11 cellular contexts compared by ENCODE assay signal in genomic region chr1:85330206-85330605, GRCh38. TPM values are rescaled to one million over a fixed set of nuclear protein-coding genes. Genes with fewer than 3 reads are reported as not detected.
DNase-seq lines count a peak whose midpoint lies in the region; ATAC-seq, FAIRE-seq and TF ChIP-seq lines count a peak whose summit lies in the region.
"Had no signal": no experiment of that assay in that cellular context is flagged by ENCODE, and none has a peak within 500 bp of the region (broad histone marks: within the 10 kb centered on the region; RNA-seq: fewer than 3 reads in every experiment).

No MANE protein-coding gene starts in this region.

- peaks cover 1 to 11% of the 10 kb centered on the region in 2 donors for H3K9me3 Mint-ChIP-seq in effector memory CD8-positive, alpha-beta T cell

- in situ Hi-C loops in GM23248 (cut with MboI), result no loop called here

- peaks cover 91% of the 10 kb centered on the region for H3F3A ChIP-seq in GM23248 (ENCODE audit: insufficient read depth)
- H3F3A ChIP-seq in smooth muscle cell (ENCODE audit: low read depth), result peaks cover 16% of the 10 kb centered on the region

- peaks cover 14% of the 10 kb centered on the region; the same call in 1 of the 2 replicates for H3K36me3 ChIP-seq in GM23248 (ENCODE audit: low read depth)
- H3K36me3 ChIP-seq in ascending aorta, result no peaks in the 10 kb centered on the region
- no peaks in the 10 kb centered on the region for H3K36me3 ChIP-seq in right atrium auricular region
- H3K36me3 ChIP-seq in smooth muscle cell (ENCODE audit: low read depth), result no peaks in the 10 kb centered on the region
- H3K36me3 ChIP-seq in small intestine (ENCODE audit: control insufficient read depth in 2 of 2, insufficient read depth in 2 of 2, low read length in 2 of 2), result no peaks in the 10 kb centered on the region

- no peak overlapping the region for H3K4me3 Mint-ChIP-seq in effector memory CD8-positive, alpha-beta T cell
- H3K4me3 Mint-ChIP-seq: activated naive CD4-positive, alpha-beta T cell treated with anti-CD3 and anti-CD28 coated beads, Interleukin-2, amount 50 U/mL, for 24 hours had no signal

- H4K20me1 ChIP-seq in GM23248 (ENCODE audit: insufficient read depth), result no peaks in the 10 kb centered on the region
- H4K20me1 ChIP-seq in smooth muscle cell (ENCODE audit: low read depth), result no peaks in the 10 kb centered on the region

- peaks cover 23 to 32% of the 10 kb centered on the region in 2 donors for H3K27me3 Mint-ChIP-seq in effector memory CD8-positive, alpha-beta T cell

- TF ChIP-seq CTCF in ascending aorta (IDR thresholded peaks at IDR 0.05), result no peak
- no peak for TF ChIP-seq CTCF in right atrium auricular region (IDR thresholded peaks at IDR 0.05)
- TF ChIP-seq CTCF in smooth muscle cell (IDR thresholded peaks at IDR 0.05; ENCODE audit: borderline replicate concordance, insufficient read depth, poor library complexity, severe bottlenecking), result no peak

- H3K9ac ChIP-seq in GM23248 (peak overlapping the region; percentile 83), smooth muscle cell (ENCODE audit: low read depth) (peak overlapping the region; percentile 70)

- WGBS in GM23248 (ENCODE audit: low coverage in 1 of 2, low lambda C conversion rate in 2 of 2, missing lambda C conversion rate in 2 of 2), 2 experiments, result 0 to 3% methylated on average over 3 of the region's 3 CpGs
- 38% methylated on average over 3 of the region's 3 CpGs for WGBS in smooth muscle cell (ENCODE audit: low lambda C conversion rate)
- 50 to 84% (median 62%) methylated on average over 3 of the region's 3 CpGs for WGBS in small intestine, 3 donors

- H3K9me2 ChIP-seq in GM23248 (ENCODE audit: insufficient read depth), result no peaks in the 10 kb centered on the region

- H3K36me3 Mint-ChIP-seq in effector memory CD8-positive, alpha-beta T cell (ENCODE audit: insufficient read depth), result no peaks in the 10 kb centered on the region

- peaks cover 1 to 6% of the 10 kb centered on the region in 2 donors for H3K4me1 Mint-ChIP-seq in effector memory CD8-positive, alpha-beta T cell (ENCODE audit: low read depth in 2 of 2)

- H3K27ac Mint-ChIP-seq in effector memory CD8-positive, alpha-beta T cell, result no peak overlapping the region
- H3K27ac Mint-ChIP-seq: activated naive CD4-positive, alpha-beta T cell treated with anti-CD3 and anti-CD28 coated beads, Interleukin-2, amount 50 U/mL, for 24 hours had no signal

- H2AFZ ChIP-seq in GM23248 (no peak overlapping the region), smooth muscle cell (ENCODE audit: low read depth) (no peak overlapping the region)

- H3K4me1 ChIP-seq in GM23248 (ENCODE audit: insufficient read depth) (peaks cover 85% of the 10 kb centered on the region), ascending aorta (peaks cover 11 to 33% of the 10 kb centered on the region in 2 donors), right atrium auricular region (peaks cover 0 to 37% of the 10 kb centered on the region in 2 donors), smooth muscle cell (ENCODE audit: low read depth) (peaks cover 16% of the 10 kb centered on the region), small intestine (ENCODE audit: control insufficient read depth in 2 of 2, insufficient read depth in 1 of 2, low read depth in 1 of 2, low read length in 1 of 2) (peaks cover 0 to 2% of the 10 kb centered on the region in 2 donors)

- FAIRE-seq in small intestine (lab: Jason Lieb, UNC), result no peak

- DNase-seq in GM23248 (peak; percentile 78), ascending aorta (ENCODE audit: low spot score in 2 of 2) (peak in 1 of 2 donors; percentile 70), right atrium auricular region (ENCODE audit: low spot score) (no peak), smooth muscle cell (lab: John Stamatoyannopoulos, UW; ENCODE audit: unreplicated experiment) (no peak), small intestine (no peak)
- DNase-seq in effector memory CD8-positive, alpha-beta T cell, result no peak
- DNase-seq: NCI-H1105 treated with DMSO at 0.1 percent for 48 hours; stimulated activated CD4-positive, alpha-beta T cell treated with anti-CD3 and anti-CD28 coated beads, Interleukin-1b, Interleukin-23, amount 100 ng/mL, for 48 hours had no signal

- peak overlapping the region; percentile 80 for H3K4me2 ChIP-seq in GM23248 (ENCODE audit: unreplicated experiment)
- peak overlapping the region; percentile 56 for H3K4me2 ChIP-seq in smooth muscle cell

- no peaks in the 10 kb centered on the region for H3K27me3 ChIP-seq in GM23248 (replicated peaks; ENCODE audit: insufficient read depth)
- H3K27me3 ChIP-seq in ascending aorta, result no peaks in the 10 kb centered on the region
- no peaks in the 10 kb centered on the region for H3K27me3 ChIP-seq in right atrium auricular region
- no peaks in the 10 kb centered on the region for H3K27me3 ChIP-seq in smooth muscle cell (ENCODE audit: low read depth)
- H3K27me3 ChIP-seq in small intestine (ENCODE audit: control insufficient read depth in 2 of 2, insufficient read depth in 2 of 2, low read length in 2 of 2), result no peaks in the 10 kb centered on the region

- intact Hi-C loops in ascending aorta (cut with DNase I), result loop anchor here (5.0 kb wide), 1 partner anchor 77 kb away; no protein-coding TSS in a partner anchor

- H3K4me3 ChIP-seq in GM23248 (peak overlapping the region; percentile 30), ascending aorta (no peak overlapping the region), right atrium auricular region (no peak overlapping the region), smooth muscle cell (no peak overlapping the region), small intestine (ENCODE audit: low read depth in 1 of 2, low read length in 2 of 2) (no peak overlapping the region)

- H3K9me3 ChIP-seq in GM23248 (ENCODE audit: low read depth) (peaks cover 6% of the 10 kb centered on the region), ascending aorta (peaks cover 7 to 10% of the 10 kb centered on the region in 2 donors), right atrium auricular region (peaks cover 0 to 16% of the 10 kb centered on the region in 2 donors), smooth muscle cell (replicated peaks; ENCODE audit: low read depth) (no peaks in the 10 kb centered on the region), small intestine (ENCODE audit: control insufficient read depth, low read depth) (no peaks in the 10 kb centered on the region)

- H3K27ac ChIP-seq in GM23248, result peak overlapping the region; percentile 98
- H3K27ac ChIP-seq in ascending aorta, result peak overlapping the region; percentile 75 to 84
- peak overlapping the region; percentile 61 to 90 for H3K27ac ChIP-seq in right atrium auricular region
- H3K27ac ChIP-seq in smooth muscle cell (ENCODE audit: low read depth), result peak overlapping the region; percentile 94
- H3K27ac ChIP-seq in small intestine (ENCODE audit: low read depth in 1 of 2, low read length in 1 of 2), result peak overlapping the region in 1 of 2 donors; percentile 38

- H3K79me2 ChIP-seq in GM23248 (ENCODE audit: insufficient read depth), result peaks cover 70% of the 10 kb centered on the region
- H3K79me2 ChIP-seq in smooth muscle cell (ENCODE audit: low read depth), result no peaks in the 10 kb centered on the region

- ATAC-seq in HG02852 (IDR thresholded peaks at IDR 0.05; ENCODE audit: unreplicated experiment), result no peak
- no peak for ATAC-seq in effector memory CD8-positive, alpha-beta T cell (replicated peaks)
- no peak for ATAC-seq in GM19023 (IDR thresholded peaks at IDR 0.05; ENCODE audit: unreplicated experiment)

RNA-seq across cellular contexts. Expression of gene BCL10, which starts 53.8 kb away (rescaled TPM):
- 45.5 and 51.4 TPM in 2 replicates for total RNA-seq in GM23248 (2014; rRNA removed; shearing (Covaris generic))
- polyA plus RNA-seq in GM23248 (2016; fragmentation: Nextera tagmentation; extraction: Ambion mirVana) (70.7 and 74.2 TPM in 2 replicates), smooth muscle cell (21.4 and 27.2 TPM in 2 replicates), small intestine (10 to 100 TPM; 16.3 to 18.4 (median 17.3) TPM)
- total RNA-seq in ascending aorta (3.7 TPM), right atrium auricular region (1 to 10 TPM; 7.5 to 8.0 TPM), smooth muscle cell (34.3 and 41.4 TPM in 2 replicates)
